In the genomic region with DNA sequence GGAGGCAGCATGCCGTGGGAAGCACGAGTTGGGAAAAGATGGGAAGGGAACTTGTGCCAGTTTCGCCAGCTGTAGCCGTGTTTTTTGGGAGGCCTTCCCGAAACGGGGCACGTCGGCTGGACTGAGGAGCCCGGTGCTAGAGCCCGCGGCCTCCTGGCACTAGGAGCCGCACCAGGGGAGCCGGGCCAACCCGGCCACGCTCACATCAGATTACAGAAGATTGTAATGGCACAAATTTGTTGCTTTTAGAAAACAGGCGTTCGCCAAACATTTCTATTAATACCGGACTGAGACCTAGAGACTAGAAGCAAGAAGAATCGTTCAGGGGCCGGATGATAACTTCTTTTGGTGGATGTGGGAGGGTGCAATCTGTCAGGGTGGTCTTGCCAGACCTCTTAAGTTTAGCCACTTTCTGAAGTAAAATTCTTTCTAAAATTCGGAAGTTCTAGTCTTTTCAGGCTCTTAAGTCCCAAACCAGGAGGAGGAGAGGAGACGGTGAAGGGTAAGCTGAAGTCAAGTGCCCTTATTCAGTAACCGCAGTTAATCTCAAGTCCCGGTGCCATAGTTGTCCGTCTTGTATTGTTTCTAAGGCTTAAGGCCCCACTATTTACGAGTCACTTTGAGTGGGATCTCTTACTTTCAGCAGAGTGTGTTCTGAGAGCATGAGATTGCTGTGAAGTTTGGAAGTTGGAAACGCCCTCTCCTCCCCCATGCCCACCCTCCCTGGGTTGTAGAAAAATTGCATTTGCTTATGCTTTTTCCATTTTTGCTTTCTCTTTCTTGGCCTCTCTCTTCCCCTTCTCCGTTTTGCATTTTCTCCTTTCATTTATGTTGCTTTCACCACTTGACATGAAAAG, we compare ENCODE assay signal across 8 cellular contexts. TPM values are rescaled to one million over a fixed set of nuclear protein-coding genes. Genes with fewer than 3 reads are reported as not detected.
A peak's percentile ranks its signal among the peaks of the same experiment; 100 is the strongest.
DNase-seq lines count a peak whose midpoint lies in the region; ATAC-seq and TF ChIP-seq lines count a peak whose summit lies in the region.

No MANE protein-coding gene starts in this region.

- no peaks in the 10 kb centered on the region for H3K9me3 ChIP-seq in Loucy (ENCODE audit: insufficient read depth, low read depth, low read length)

- no peaks in the 10 kb centered on the region for H3K9me2 ChIP-seq in Loucy (replicated peaks; ENCODE audit: low read depth, low read length)

- ATAC-seq in activated T-cell treated with anti-CD3 and anti-CD28 coated beads, Interleukin-2, amount 50 U/mL, for 4 hours: peak; percentile 1 to 3
- ATAC-seq in HG03354 (IDR thresholded peaks at IDR 0.05; ENCODE audit: poor library complexity, severe bottlenecking, unreplicated experiment) (no peak), HG03432 (IDR thresholded peaks at IDR 0.05; ENCODE audit: unreplicated experiment) (no peak)

- peak; percentile 62 for DNase-seq in D341Med (ENCODE audit: low spot score)
- peak; percentile 14 for DNase-seq in activated T-cell treated with anti-CD3 and anti-CD28 coated beads, Interleukin-2, amount 50 U/mL, for 4 hours
- DNase-seq in foreskin fibroblast: peak; percentile 28 to 73
- DNase-seq in osteocyte (ENCODE audit: extremely low spot score, unreplicated experiment): no peak
- DNase-seq in NCI-H2227 (lab: John Stamatoyannopoulos, UW; ENCODE audit: unreplicated experiment): no peak

- H3K79me2 ChIP-seq in Loucy (ENCODE audit: insufficient read depth, low read length): peaks cover 63% of the 10 kb centered on the region

- H3K4me1 Mint-ChIP-seq in activated T-cell treated with anti-CD3 and anti-CD28 coated beads, Interleukin-2, amount 50 U/mL, for 4 hours (ENCODE audit: low read depth): peaks cover 51% of the 10 kb centered on the region
- peaks cover 44% of the 10 kb centered on the region for H3K4me1 Mint-ChIP-seq in osteocyte (ENCODE audit: unreplicated experiment)

- H3K36me3 ChIP-seq in Loucy (ENCODE audit: insufficient read depth, low read length): no peaks in the 10 kb centered on the region

- peak overlapping the region; percentile 82 for H3K4me2 ChIP-seq in Loucy (ENCODE audit: low read depth, low read length, poor library complexity, severe bottlenecking)

- H3F3A ChIP-seq in Loucy (ENCODE audit: low read depth): no peaks in the 10 kb centered on the region

- TF ChIP-seq CTCF in Loucy (conservative IDR thresholded peaks at IDR 0.05; ENCODE audit: low read length): 0 out of 2 replicates have a peak, but pooled peaks have one; percentile 9
- TF ChIP-seq CTCF in foreskin fibroblast (IDR thresholded peaks at IDR 0.05; ENCODE audit: low read depth, low read length): no peak
- no peak for TF ChIP-seq CTCF in osteocyte (IDR thresholded peaks at IDR 0.05)

- peaks cover 7% of the 10 kb centered on the region for H4K20me1 ChIP-seq in Loucy (ENCODE audit: insufficient read depth, low read length, poor library complexity, severe bottlenecking)

- no peaks in the 10 kb centered on the region for H3K9me3 Mint-ChIP-seq in activated T-cell treated with anti-CD3 and anti-CD28 coated beads, Interleukin-2, amount 50 U/mL, for 4 hours
- H3K9me3 Mint-ChIP-seq in osteocyte (ENCODE audit: unreplicated experiment): no peaks in the 10 kb centered on the region

- H3K4me3 ChIP-seq in Loucy (ENCODE audit: low read length, poor library complexity, severe bottlenecking) (peak overlapping the region; percentile 77), foreskin fibroblast (ENCODE audit: low read depth in 1 of 2, low read length in 2 of 2) (peak overlapping the region; percentile 66 to 80)

- peak overlapping the region; percentile 80; the same call in 1 of the 2 replicates for H2AFZ ChIP-seq in Loucy (ENCODE audit: low read length)

- no peaks in the 10 kb centered on the region for H3K27me3 Mint-ChIP-seq in activated T-cell treated with anti-CD3 and anti-CD28 coated beads, Interleukin-2, amount 50 U/mL, for 4 hours (ENCODE audit: low read depth)
- no peaks in the 10 kb centered on the region for H3K27me3 Mint-ChIP-seq in osteocyte (ENCODE audit: unreplicated experiment)

- H3K36me3 Mint-ChIP-seq in activated T-cell treated with anti-CD3 and anti-CD28 coated beads, Interleukin-2, amount 50 U/mL, for 4 hours (ENCODE audit: insufficient read depth): peaks cover 8% of the 10 kb centered on the region
- no peaks in the 10 kb centered on the region for H3K36me3 Mint-ChIP-seq in osteocyte (ENCODE audit: unreplicated experiment)

- H3K27me3 ChIP-seq in Loucy (ENCODE audit: insufficient read depth, low read length, poor library complexity, severe bottlenecking): no peaks in the 10 kb centered on the region

- H3K4me3 Mint-ChIP-seq in activated T-cell treated with anti-CD3 and anti-CD28 coated beads, Interleukin-2, amount 50 U/mL, for 4 hours: peak overlapping the region; percentile 95
- peak overlapping the region; percentile 85 for H3K4me3 Mint-ChIP-seq in osteocyte (ENCODE audit: unreplicated experiment)

- H3K9ac ChIP-seq in Loucy (ENCODE audit: low read depth, low read length, poor library complexity, severe bottlenecking): peak overlapping the region; percentile 77

- H3K4me1 ChIP-seq in Loucy (ENCODE audit: insufficient read depth, low read length, poor library complexity, severe bottlenecking): peaks cover 47% of the 10 kb centered on the region

- H3K27ac Mint-ChIP-seq in osteocyte (ENCODE audit: unreplicated experiment): peak overlapping the region; percentile 92

RNA-seq across cellular contexts. Expression of a gene that starts 1.4 kb away (rescaled TPM):
- 10 to 100 TPM; 44.2 to 47.6 (median 46.2) TPM for total RNA-seq in activated T-cell treated with anti-CD3 and anti-CD28 coated beads, Interleukin-2, amount 50 U/mL, for 4 hours
- 27.0 and 29.0 TPM in 2 replicates for total RNA-seq in osteocyte

Comparison
In these comparisons a context has a peak if more than half of its experiments do, and no peak if none do; other contexts are left out.
1. DNase-seq: peak in D341Med (single experiment), activated T-cell treated with anti-CD3 and anti-CD28 coated beads, Interleukin-2, amount 50 U/mL, for 4 hours (single experiment) and foreskin fibroblast (2 of 2); none in osteocyte (single experiment) and NCI-H2227 (single experiment).
2. ATAC-seq: peak in activated T-cell treated with anti-CD3 and anti-CD28 coated beads, Interleukin-2, amount 50 U/mL, for 4 hours (2 of 2); none in HG03354 (single experiment) and HG03432 (single experiment).